Comparison of ENCODE assay signal across 8 cellular contexts in the genomic region with DNA sequence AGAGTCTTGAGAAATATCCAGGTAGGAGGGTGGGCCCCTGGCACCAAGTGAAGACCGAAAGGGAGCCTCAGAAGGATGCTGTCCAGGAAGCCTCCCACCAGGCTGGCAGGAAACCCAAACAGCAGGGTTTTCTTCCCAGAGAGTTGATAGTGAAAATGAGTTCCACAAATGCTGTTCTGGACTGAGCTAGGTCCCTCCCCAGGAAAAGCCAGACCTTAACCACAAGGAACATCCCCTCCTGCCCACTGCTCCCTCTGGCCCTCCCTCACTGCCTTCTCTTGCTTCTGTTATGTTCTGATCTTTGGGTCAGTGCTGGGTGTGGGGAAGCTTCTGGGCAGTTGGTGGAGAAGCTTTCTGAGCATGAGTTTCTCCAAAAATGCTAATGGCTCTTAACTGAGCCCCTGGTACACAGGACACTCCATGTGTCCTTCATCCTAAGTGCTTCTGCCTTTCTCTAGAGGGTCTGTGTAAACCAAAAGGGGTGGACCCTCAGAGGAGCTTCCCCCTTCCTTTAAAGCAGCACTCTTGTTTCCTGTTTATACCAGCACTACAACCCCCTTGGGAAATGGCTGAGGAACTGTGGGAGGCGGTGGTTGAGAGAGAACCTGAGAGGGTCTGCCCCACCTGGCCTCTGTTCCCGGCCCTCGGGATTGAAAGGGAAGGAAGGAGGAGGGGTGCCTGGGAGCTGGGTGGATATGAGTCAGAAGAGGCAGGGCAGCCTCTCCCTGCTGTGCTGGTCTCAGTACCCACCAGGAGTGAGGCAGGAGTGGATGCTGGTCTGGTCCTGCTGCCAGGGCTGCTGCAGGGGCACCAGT. TPM values are rescaled to one million over a fixed set of nuclear protein-coding genes. Genes with fewer than 3 reads are reported as not detected.
DNase-seq lines count a peak whose midpoint lies in the region; FAIRE-seq and TF ChIP-seq lines count a peak whose summit lies in the region.

No MANE protein-coding gene starts in this region.

- TF ChIP-seq POLR2A in lower leg skin (IDR thresholded peaks at IDR 0.05): no peak

- no peak overlapping the region for H3K4me3 ChIP-seq in CD4-positive, alpha-beta memory T cell (ENCODE audit: low read length in 2 of 2)
- H3K4me3 ChIP-seq in iPS-18a (ENCODE audit: low read length) (no peak overlapping the region), lower leg skin (ENCODE audit: low read depth, poor library complexity, severe bottlenecking) (no peak overlapping the region)

- FAIRE-seq in urothelium cell line (lab: Jason Lieb, UNC) (no peak), GM19239 (lab: Jason Lieb, UNC) (no peak)

- peaks cover 43 to 78% (median 60%) of the 10 kb centered on the region in 4 donors for H3K4me1 Mint-ChIP-seq in CD4-positive, alpha-beta memory T cell
- H3K4me1 Mint-ChIP-seq in activated CD4-positive, alpha-beta memory T cell treated with anti-CD3 and anti-CD28 coated beads, Interleukin-2, amount 10 ng/mL, durations not matched to agents 7 days and 5 days: peaks cover 56% of the 10 kb centered on the region

- CTCF ChIA-PET in CD4-positive, alpha-beta memory T cell (lab: Charles Lee; ENCODE audit: partially characterized antibody): interaction anchor here (0.6 to 1.5 kb wide), 2 partner anchors 42 to 1223 kb away, joined by 3 to 6 read pairs; partner anchors contain the start of gene CDS2
- CTCF ChIA-PET in activated CD4-positive, alpha-beta memory T cell treated with anti-CD3 and anti-CD28 coated beads, Interleukin-2, amount 10 ng/mL, durations not matched to agents 7 days and 5 days (lab: Charles Lee): interaction anchor here (1.0 to 1.4 kb wide), 4 partner anchors 10 to 38 kb away, joined by 3 to 8 read pairs (median 6); no protein-coding TSS in a partner anchor

- H3K27me3 Mint-ChIP-seq in CD4-positive, alpha-beta memory T cell: no peaks in the 10 kb centered on the region
- no peaks in the 10 kb centered on the region for H3K27me3 Mint-ChIP-seq in activated CD4-positive, alpha-beta memory T cell treated with anti-CD3 and anti-CD28 coated beads, Interleukin-2, amount 10 ng/mL, durations not matched to agents 7 days and 5 days

- POLR2A ChIA-PET in CD4-positive, alpha-beta memory T cell (lab: Charles Lee; ENCODE audit: partially characterized antibody): interaction anchor here (1.3 to 1.8 kb wide), 2 partner anchors 42 to 50 kb away, joined by 4 to 7 read pairs; partner anchors contain the start of gene CDS2
- POLR2A ChIA-PET in activated CD4-positive, alpha-beta memory T cell treated with anti-CD3 and anti-CD28 coated beads, Interleukin-2, amount 10 ng/mL, durations not matched to agents 7 days and 5 days (lab: Charles Lee): interaction anchor here (3.0 kb wide), 1 partner anchor 49 kb away, joined by 10 read pairs; the partner anchor contains the start of gene PCNA

- H3K9ac ChIP-seq in iPS-18a (ENCODE audit: low read length): peak overlapping the region; percentile 25

- no peaks in the 10 kb centered on the region for H3K27me3 ChIP-seq in CD4-positive, alpha-beta memory T cell (ENCODE audit: insufficient read depth, low read length)
- H3K27me3 ChIP-seq in iPS-18a (ENCODE audit: control insufficient read depth, insufficient read depth, low read length): no peaks in the 10 kb centered on the region

- H3K27ac Mint-ChIP-seq in CD4-positive, alpha-beta memory T cell: peak overlapping the region; percentile 67 to 93 (median 86)
- peak overlapping the region; percentile 58 for H3K27ac Mint-ChIP-seq in activated CD4-positive, alpha-beta memory T cell treated with anti-CD3 and anti-CD28 coated beads, Interleukin-2, amount 10 ng/mL, durations not matched to agents 7 days and 5 days

- intact Hi-C loops in CD4-positive, alpha-beta memory T cell (cut with micrococcal nuclease): no loop called here
- intact Hi-C loops in lower leg skin (cut with DNase I; ENCODE audit: low total_unique reads): no loop called here

- peaks cover 0 to 25% of the 10 kb centered on the region in 2 donors for H3K36me3 Mint-ChIP-seq in CD4-positive, alpha-beta memory T cell
- H3K36me3 Mint-ChIP-seq in activated CD4-positive, alpha-beta memory T cell treated with anti-CD3 and anti-CD28 coated beads, Interleukin-2, amount 10 ng/mL, durations not matched to agents 7 days and 5 days (ENCODE audit: low read depth): peaks cover 6% of the 10 kb centered on the region

- H3K4me3 Mint-ChIP-seq in CD4-positive, alpha-beta memory T cell: peak overlapping the region in 5 of 8 donors; percentile 40 to 62 (median 52)
- H3K4me3 Mint-ChIP-seq in activated CD4-positive, alpha-beta memory T cell treated with anti-CD3 and anti-CD28 coated beads, Interleukin-2, amount 10 ng/mL, durations not matched to agents 7 days and 5 days: no peak overlapping the region

- no peaks in the 10 kb centered on the region for H3K9me3 ChIP-seq in CD4-positive, alpha-beta memory T cell (ENCODE audit: control insufficient read depth in 1 of 2, low read length in 2 of 2)
- no peaks in the 10 kb centered on the region for H3K9me3 ChIP-seq in iPS-18a (ENCODE audit: control insufficient read depth, low read depth, low read length)

- no peaks in the 10 kb centered on the region for H3K9me3 Mint-ChIP-seq in CD4-positive, alpha-beta memory T cell
- no peaks in the 10 kb centered on the region for H3K9me3 Mint-ChIP-seq in activated CD4-positive, alpha-beta memory T cell treated with anti-CD3 and anti-CD28 coated beads, Interleukin-2, amount 10 ng/mL, durations not matched to agents 7 days and 5 days

- DNase-seq in CD4-positive, alpha-beta memory T cell: no peak
- DNase-seq in LHCN-M2 (ENCODE audit: low read depth): peak; percentile 66
- DNase-seq in activated CD4-positive, alpha-beta memory T cell treated with anti-CD3 and anti-CD28 coated beads, Interleukin-2, amount 10 ng/mL, durations not matched to agents 7 days and 5 days: no peak
- DNase-seq in urothelium cell line (ENCODE audit: low spot score): peak; percentile 78
- no peak for DNase-seq in lower leg skin (ENCODE audit: low spot score in 2 of 2)
- no peak for DNase-seq in NCI-H2196 treated with DMSO at 0.1 percent for 48 hours (lab: John Stamatoyannopoulos, UW; ENCODE audit: unreplicated experiment)
- DNase-seq in GM19239 (ENCODE audit: insufficient read length, low spot score): no peak

- WGBS in lower leg skin, 2 donors: 20 to 24% methylated on average over 4 of the region's 4 CpGs

- H3K4me1 ChIP-seq in CD4-positive, alpha-beta memory T cell (ENCODE audit: insufficient read depth, low read length): peaks cover 45% of the 10 kb centered on the region
- peaks cover 38% of the 10 kb centered on the region for H3K4me1 ChIP-seq in iPS-18a (ENCODE audit: control insufficient read depth, low read depth, low read length)

- H3K27ac ChIP-seq in CD4-positive, alpha-beta memory T cell (ENCODE audit: low read depth, low read length): no peak overlapping the region
- H3K27ac ChIP-seq in iPS-18a (ENCODE audit: low read length): peak overlapping the region; percentile 42

- peaks cover 8% of the 10 kb centered on the region for H3K36me3 ChIP-seq in CD4-positive, alpha-beta memory T cell (ENCODE audit: insufficient read depth, low read length)
- H3K36me3 ChIP-seq in iPS-18a (ENCODE audit: control insufficient read depth, low read depth, low read length): no peaks in the 10 kb centered on the region

- TF ChIP-seq CTCF in lower leg skin (IDR thresholded peaks at IDR 0.05): no peak

RNA-seq across cellular contexts. Expression of gene CDS2, which starts 42.0 kb away (rescaled TPM):
- 10 to 100 TPM; 59.4 to 59.8 TPM for total RNA-seq in CD4-positive, alpha-beta memory T cell
- polyA plus RNA-seq in CD4-positive, alpha-beta memory T cell: 10 to 100 TPM; 53.7 to 57.0 TPM
- total RNA-seq in LHCN-M2 (2014; rRNA removed) (17.5 and 19.7 TPM in 2 replicates), lower leg skin (10 to 100 TPM; 12.3 to 16.9 (median 14.7) TPM)
- polyA plus RNA-seq in LHCN-M2 (2012): 14.1 TPM
- 10 to 100 TPM; 67.4 to 68.2 TPM for total RNA-seq in activated CD4-positive, alpha-beta memory T cell treated with anti-CD3 and anti-CD28 coated beads, Interleukin-2, amount 10 ng/mL, durations not matched to agents 7 days and 5 days

RNA-seq across cellular contexts. Expression of gene PCNA, which starts 49.0 kb away (rescaled TPM):
- total RNA-seq in CD4-positive, alpha-beta memory T cell: 10 to 100 TPM; 60.0 to 60.5 TPM
- 10 to 100 TPM; 68.8 to 71.9 TPM for polyA plus RNA-seq in CD4-positive, alpha-beta memory T cell
- total RNA-seq in LHCN-M2 (2014; rRNA removed) (395 and 397 TPM in 2 replicates), lower leg skin (10 to 100 TPM; 39.4 to 47.0 (median 43.4) TPM)
- polyA plus RNA-seq in LHCN-M2 (2012): 143 TPM
- total RNA-seq in activated CD4-positive, alpha-beta memory T cell treated with anti-CD3 and anti-CD28 coated beads, Interleukin-2, amount 10 ng/mL, durations not matched to agents 7 days and 5 days: 100 to 1,000 TPM; 413 to 415 TPM

RNA-seq across cellular contexts. Expression of gene TMEM230, which starts 55.9 kb away (rescaled TPM):
- total RNA-seq in CD4-positive, alpha-beta memory T cell: 10 to 100 TPM; 81.6 to 87.3 TPM
- polyA plus RNA-seq in CD4-positive, alpha-beta memory T cell: 100 to 1,000 TPM; 215 to 248 TPM
- total RNA-seq in LHCN-M2 (2014; rRNA removed): 111 and 137 TPM in 2 replicates
- polyA plus RNA-seq in LHCN-M2 (2012): 100 TPM
- total RNA-seq in activated CD4-positive, alpha-beta memory T cell treated with anti-CD3 and anti-CD28 coated beads, Interleukin-2, amount 10 ng/mL, durations not matched to agents 7 days and 5 days: 10 to 100 TPM; 71.2 to 73.3 TPM
- 10 to 100 TPM; 19.7 to 44.0 (median 35.9) TPM for total RNA-seq in lower leg skin

Comparison
In these comparisons a context has a peak if more than half of its experiments do, and no peak if none do; other contexts are left out.
1. DNase-seq: peak in LHCN-M2 (single experiment) and urothelium cell line (single experiment); none in CD4-positive, alpha-beta memory T cell (0 of 5), activated CD4-positive, alpha-beta memory T cell treated with anti-CD3 and anti-CD28 coated beads, Interleukin-2, amount 10 ng/mL, durations not matched to agents 7 days and 5 days (single experiment), lower leg skin (0 of 2), NCI-H2196 treated with DMSO at 0.1 percent for 48 hours (single experiment) and GM19239 (single experiment).